Comparison of ENCODE assay signal across 13 cellular contexts in the genomic region with DNA sequence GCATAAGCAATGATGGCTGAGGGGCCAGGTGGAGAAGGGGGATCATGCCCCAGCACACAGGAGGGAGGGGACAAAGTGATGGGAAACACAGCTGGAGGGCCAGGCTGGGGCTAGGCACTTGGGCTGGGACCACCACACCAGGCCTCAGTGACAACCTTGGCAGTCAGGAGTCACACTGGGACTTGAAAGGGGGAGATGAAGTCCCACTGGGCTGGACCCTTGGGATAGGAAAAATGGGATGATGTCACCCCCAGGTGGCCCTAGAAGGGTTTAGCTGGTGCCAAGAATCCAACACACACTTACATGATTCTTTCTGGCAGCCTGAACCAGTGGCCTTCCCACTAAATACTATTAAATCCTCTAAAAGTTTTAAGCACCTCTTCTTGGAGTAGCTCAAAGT. TPM values are rescaled to one million over a fixed set of nuclear protein-coding genes. Genes with fewer than 3 reads are reported as not detected.
DNase-seq lines count a peak whose midpoint lies in the region; ATAC-seq and TF ChIP-seq lines count a peak whose summit lies in the region.
"Had no signal": no experiment of that assay in that cellular context is flagged by ENCODE, and none has a peak within 500 bp of the region (broad histone marks: within the 10 kb centered on the region; RNA-seq: fewer than 3 reads in every experiment).

No MANE protein-coding gene starts in this region.

- H3K4me3 Mint-ChIP-seq in IgD-negative memory B cell = no peak overlapping the region
- no peak overlapping the region for H3K4me3 Mint-ChIP-seq in T-cell

- no peaks in the 10 kb centered on the region for H3K9me3 ChIP-seq in osteoblast (ENCODE audit: low read depth, low read length)

- H3K4me3 ChIP-seq in osteoblast (ENCODE audit: insufficient read depth, low read length) = no peak overlapping the region

- CTCF ChIA-PET in T-cell (lab: Charles Lee) = no interaction called here

- H3K9me3 Mint-ChIP-seq in IgD-negative memory B cell (no peaks in the 10 kb centered on the region), T-cell (no peaks in the 10 kb centered on the region)

- DNase-seq in DMS 273 (lab: John Stamatoyannopoulos, UW; ENCODE audit: unreplicated experiment) (peak; percentile 35), DMS 273 treated with DMSO at 0.1 percent for 48 hours (lab: John Stamatoyannopoulos, UW) (no peak), osteoblast (ENCODE audit: insufficient read length, low spot score, missing footprints) (peak; percentile 50), T-cell (no peak)
- DNase-seq: DMS79, KG1, NCI-H2107 had no signal

- H3K4me1 ChIP-seq in osteoblast (ENCODE audit: insufficient read depth, low read length) = peaks cover 40% of the 10 kb centered on the region

- H3K36me3 ChIP-seq in osteoblast (ENCODE audit: insufficient read depth, low read length) = no peaks in the 10 kb centered on the region

- peak overlapping the region in 2 of 3 donors; percentile 59 to 63 for H3K27ac Mint-ChIP-seq in IgD-negative memory B cell
- no peak overlapping the region for H3K27ac Mint-ChIP-seq in T-cell

- POLR2A ChIA-PET in T-cell (lab: Charles Lee) = interaction anchor here (0.5 to 0.8 kb wide), 4 partner anchors 37 to 987 kb away, joined by 3 to 5 read pairs (median 3); no protein-coding TSS in a partner anchor

- no peak overlapping the region for H2AFZ ChIP-seq in osteoblast (ENCODE audit: low read length)

- H3K27ac ChIP-seq in cingulate gyrus (ENCODE audit: low read depth, low read length) = peak overlapping the region; percentile 25
- H3K27ac ChIP-seq in osteoblast (ENCODE audit: low read depth, low read length) = peak overlapping the region; percentile 45
- H3K27ac ChIP-seq: 22Rv1 had no signal

- H4K20me1 ChIP-seq in osteoblast (ENCODE audit: insufficient read depth, low read length) = peaks cover 24% of the 10 kb centered on the region

- H3K79me2 ChIP-seq in osteoblast (ENCODE audit: insufficient read depth, low read length) = peaks cover 85% of the 10 kb centered on the region

- H3K27me3 Mint-ChIP-seq in IgD-negative memory B cell (no peaks in the 10 kb centered on the region), T-cell (no peaks in the 10 kb centered on the region)

- ATAC-seq in GM18520 (IDR thresholded peaks at IDR 0.05; ENCODE audit: unreplicated experiment) (no peak), T-cell (replicated peaks in 1 of 4) (no peak), HG03457 (IDR thresholded peaks at IDR 0.05; ENCODE audit: unreplicated experiment) (no peak)

- H3K36me3 Mint-ChIP-seq in IgD-negative memory B cell (peaks cover 6% of the 10 kb centered on the region), T-cell (peaks cover 21% of the 10 kb centered on the region)

- TF ChIP-seq CTCF in osteoblast (IDR thresholded peaks at IDR 0.05; ENCODE audit: extremely low read depth, low read depth, low read length) = no peak

- H3K4me1 Mint-ChIP-seq in IgD-negative memory B cell (peaks cover 30 to 44% (median 42%) of the 10 kb centered on the region in 3 donors), T-cell (peaks cover 65 to 79% (median 71%) of the 10 kb centered on the region in 3 donors)

- H3K4me2 ChIP-seq in osteoblast (ENCODE audit: insufficient read depth, low read length) = no peak overlapping the region

- H3K27me3 ChIP-seq in osteoblast (ENCODE audit: insufficient read depth, low read length) = no peaks in the 10 kb centered on the region

RNA-seq across cellular contexts. Expression of gene ZBTB17, which starts 17.1 kb away (rescaled TPM):
- 30.5 TPM for polyA plus RNA-seq in IgD-negative memory B cell
- 25.0 and 29.7 TPM in 2 replicates for total RNA-seq in osteoblast
- 10 to 100 TPM; 66.6 to 82.6 (median 78.3) TPM for total RNA-seq in T-cell

RNA-seq across cellular contexts. Expression of gene SRARP, which starts 45.2 kb away (rescaled TPM):
- polyA plus RNA-seq in IgD-negative memory B cell = not detected
- total RNA-seq in osteoblast (not detected in 2 replicates), T-cell (not detected)
- total RNA-seq: skeletal muscle tissue had no signal

RNA-seq across cellular contexts. Expression of gene HSPB7, which starts 59.1 kb away (rescaled TPM):
- polyA plus RNA-seq in IgD-negative memory B cell = not detected
- total RNA-seq in osteoblast (4.1 and 6.9 TPM in 2 replicates), T-cell (under 1 TPM in 1 of 5 donors, not detected in 4; 0.19 TPM)

Comparison
In these comparisons a context has a peak if more than half of its experiments do, and no peak if none do; other contexts are left out.
1. DNase-seq: peak in DMS 273 (single experiment) and osteoblast (single experiment); none in DMS 273 treated with DMSO at 0.1 percent for 48 hours (single experiment) and T-cell (0 of 34).
2. H3K27ac Mint-ChIP-seq: peak in IgD-negative memory B cell (2 of 3); none in T-cell (0 of 2).